21 cellular contexts compared by ENCODE assay signal in genomic region chr1:214935258-214935657, GRCh38.
"Had no signal": no experiment of that assay in that cellular context is flagged by ENCODE, and none has a peak within 500 bp of the region (broad histone marks: within the 10 kb centered on the region; RNA-seq: fewer than 3 reads in every experiment).

No MANE protein-coding gene starts in this region.

- H3K4me3 ChIP-seq: MG63 had no signal

- H3K27me3 ChIP-seq: MG63 had no signal

- H3K9me3 ChIP-seq: MG63 had no signal

- H3K36me3 ChIP-seq: MG63 had no signal

- H3K27ac ChIP-seq: RWPE1 had no signal

- DNase-seq: Karpas-422, KG1, MG63, NCI-H1092, NCI-H1105 treated with DMSO at 0.1 percent for 48 hours, NCI-H1417 treated with DMSO at 0.1 percent for 48 hours, NCI-H146, NCI-H1694 treated with DMSO at 0.1 percent for 48 hours, NCI-H1930, NCI-H2081 treated with DMSO at 0.1 percent for 48 hours, NCI-H2171, NCI-H226, NCI-H446, NCI-H510A, NCI-H524 treated with DMSO at 0.1 percent for 48 hours, NCI-H69, NCI-H774, PC-3, SHP77 had no signal

- ATAC-seq: Panc1, PC-3 had no signal
